28 cellular contexts compared by ENCODE assay signal in genomic region chr6:1993049-1993448, GRCh38.
A peak's percentile ranks its signal among the peaks of the same experiment; 100 is the strongest.
DNase-seq lines count a peak whose midpoint lies in the region; ATAC-seq and TF ChIP-seq lines count a peak whose summit lies in the region.
"Had no signal": no experiment of that assay in that cellular context is flagged by ENCODE, and none has a peak within 500 bp of the region (broad histone marks: within the 10 kb centered on the region; RNA-seq: fewer than 3 reads in every experiment).

No MANE protein-coding gene starts in this region.

- H3K4me3 ChIP-seq in SK-N-SH (ENCODE audit: low read depth in 2 of 2, low read length in 1 of 2) (no peak overlapping the region), fibroblast of lung (replicated peaks in 1 of 4; ENCODE audit: control extremely low read depth in 1 of 4, insufficient read depth in 1 of 4, low read depth in 3 of 4, low read length in 4 of 4) (no peak overlapping the region)
- H3K4me3 ChIP-seq: left lung, mucosa of descending colon, neural progenitor cell, prostate gland, skin epidermis, transverse colon had no signal

- H3F3A ChIP-seq in SK-N-SH (replicated peaks; ENCODE audit: insufficient read depth), result no peaks in the 10 kb centered on the region

- TF ChIP-seq EP300 in SK-N-SH (IDR thresholded peaks at IDR 0.05; ENCODE audit: borderline replicate concordance in 1 of 2, low read depth in 1 of 2, low read length in 1 of 2), result no peak

- H3K27ac Mint-ChIP-seq in HFFc6, result peak overlapping the region; percentile 42; the same call in 1 of the 2 replicates
- H3K27ac Mint-ChIP-seq: activated naive CD8-positive, alpha-beta T cell treated with anti-CD3 and anti-CD28 coated beads, Interleukin-2, amount 50 U/mL, for 24 hours; B cell; neural progenitor cell had no signal

- H3K4me3 Mint-ChIP-seq in HFFc6, result peak overlapping the region; percentile 63
- H3K4me3 Mint-ChIP-seq: activated naive CD8-positive, alpha-beta T cell treated with anti-CD3 and anti-CD28 coated beads, Interleukin-2, amount 50 U/mL, for 24 hours; B cell; neural progenitor cell had no signal

- H3K27me3 Mint-ChIP-seq in HFFc6 (ENCODE audit: insufficient read depth), result peaks cover 4% of the 10 kb centered on the region
- H3K27me3 Mint-ChIP-seq: activated naive CD8-positive, alpha-beta T cell treated with anti-CD3 and anti-CD28 coated beads, Interleukin-2, amount 50 U/mL, for 24 hours; B cell had no signal

- DNase-seq in HFFc6 (peak; percentile 19), SK-N-SH (no peak), fibroblast of lung (ENCODE audit: low read depth in 2 of 2) (peak; percentile 24 to 53), stromal cell of bone marrow (ENCODE audit: low read depth) (peak; percentile 10), inferior parietal cortex (ENCODE audit: extremely low spot score) (no peak), KG1 (lab: John Stamatoyannopoulos, UW) (no peak)
- DNase-seq: activated CD8-positive, alpha-beta memory T cell treated with anti-CD3 and anti-CD28 coated beads, Interleukin-2, amount 50 U/mL, for 4 hours; activated effector memory CD4-positive, alpha-beta T cell treated with Interleukin-2 at 50 U/mL for 16 hours; activated naive CD8-positive, alpha-beta T cell treated with anti-CD3 and anti-CD28 coated beads, Interleukin-2, amount 50 U/mL, for 24 hours; central memory CD4-positive, alpha-beta T cell; DMS79; left lung; mucosa of descending colon; NCI-H1436 treated with DMSO at 0.1 percent for 48 hours; NCI-H2171 treated with DMSO at 0.1 percent for 48 hours; NCI-H69; Right ventricle myocardium superior; stimulated activated CD4-positive, alpha-beta T cell treated with anti-CD3 and anti-CD28 coated beads, Interleukin-2, amount 100 ng/mL, for 48 hours; stimulated activated naive CD4-positive, alpha-beta T cell treated with Interleukin-2 at 50 U/mL for 16 hours; transverse colon had no signal

- no peaks in the 10 kb centered on the region for H3K79me2 ChIP-seq in SK-N-SH (ENCODE audit: insufficient read depth)
- no peaks in the 10 kb centered on the region for H3K79me2 ChIP-seq in fibroblast of lung (ENCODE audit: control insufficient read depth, insufficient read depth, low read length)

- POLR2A ChIA-PET in SK-N-SH (lab: Yijun Ruan, JAX), result no interaction called here

- H3K27ac ChIP-seq in SK-N-SH (ENCODE audit: low read depth in 2 of 2, low read length in 1 of 2), result no peak overlapping the region
- H3K27ac ChIP-seq in fibroblast of lung (ENCODE audit: insufficient read depth, low read length), result no peak overlapping the region
- H3K27ac ChIP-seq: epithelial cell of prostate, left lung, neural progenitor cell, prostate gland, skin epidermis, transverse colon, VCaP had no signal

- H3K4me1 ChIP-seq in SK-N-SH (ENCODE audit: control insufficient read depth in 1 of 2, insufficient read depth in 2 of 2, low read depth in 1 of 2, low read length in 1 of 2) (peaks cover 0 to under 1% of the 10 kb centered on the region in 2 experiments; a peak in 1 of 4 replicates), fibroblast of lung (ENCODE audit: control insufficient read depth, extremely low read depth, insufficient read depth, low read length) (no peaks in the 10 kb centered on the region)
- H3K4me1 ChIP-seq: left lung, neural progenitor cell, prostate gland, transverse colon had no signal

- H3K4me1 Mint-ChIP-seq in HFFc6 (ENCODE audit: low read depth), result peaks cover 21% of the 10 kb centered on the region
- H3K4me1 Mint-ChIP-seq: B cell had no signal

- H3K27me3 ChIP-seq in SK-N-SH (ENCODE audit: insufficient read depth), result no peaks in the 10 kb centered on the region
- no peaks in the 10 kb centered on the region for H3K27me3 ChIP-seq in fibroblast of lung (ENCODE audit: control insufficient read depth, insufficient read depth, low read length)
- H3K27me3 ChIP-seq: left lung, neural progenitor cell, transverse colon had no signal

- H3K9me3 ChIP-seq in SK-N-SH (no peaks in the 10 kb centered on the region), fibroblast of lung (ENCODE audit: control insufficient read depth, insufficient read depth, low read depth, low read length) (no peaks in the 10 kb centered on the region)
- H3K9me3 ChIP-seq: left lung, mucosa of descending colon, prostate gland, transverse colon had no signal

- H3K9ac ChIP-seq in SK-N-SH (no peak overlapping the region), fibroblast of lung (ENCODE audit: insufficient read depth, low read length) (no peak overlapping the region)
- H3K9ac ChIP-seq: neural progenitor cell had no signal

- ATAC-seq in HG03520 (IDR thresholded peaks at IDR 0.05; ENCODE audit: unreplicated experiment), result no peak
- ATAC-seq: activated naive CD8-positive, alpha-beta T cell treated with anti-CD3 and anti-CD28 coated beads, Interleukin-2, amount 50 U/mL, for 24 hours; HCT116; left lung; mucosa of descending colon had no signal

- H3K4me2 ChIP-seq in SK-N-SH, result peak overlapping the region; percentile 31; the same call in 1 of the 2 replicates
- no peak overlapping the region for H3K4me2 ChIP-seq in fibroblast of lung (ENCODE audit: extremely low read depth, insufficient read depth, low read length)
- H3K4me2 ChIP-seq: neural progenitor cell had no signal

- TF ChIP-seq CTCF in HFFc6 (IDR thresholded peaks at IDR 0.05), result no peak
- no peak for TF ChIP-seq CTCF in SK-N-SH (IDR thresholded peaks at IDR 0.05)
- no peak for TF ChIP-seq CTCF in fibroblast of lung (conservative IDR thresholded peaks at IDR 0.05 in 1 of 2, IDR thresholded peaks at IDR 0.05 in 1 of 2; ENCODE audit: low read depth in 1 of 2, low read length in 2 of 2)

- no peaks in the 10 kb centered on the region for H3K36me3 Mint-ChIP-seq in HFFc6 (ENCODE audit: low read depth)
- H3K36me3 Mint-ChIP-seq: neural progenitor cell had no signal

- H4K20me1 ChIP-seq in SK-N-SH (ENCODE audit: insufficient read depth), result no peaks in the 10 kb centered on the region
- H4K20me1 ChIP-seq in fibroblast of lung (ENCODE audit: control insufficient read depth, extremely low read depth, insufficient read depth, low read length), result no peaks in the 10 kb centered on the region

- 59% methylated on average over 5 of the region's 5 CpGs for WGBS in SK-N-SH (ENCODE audit: low lambda C conversion rate)

- no peak for TF ChIP-seq RAD21 in SK-N-SH (IDR thresholded peaks at IDR 0.05; ENCODE audit: low read length)

- no peaks in the 10 kb centered on the region for H3K9me3 Mint-ChIP-seq in HFFc6
- H3K9me3 Mint-ChIP-seq: activated naive CD8-positive, alpha-beta T cell treated with anti-CD3 and anti-CD28 coated beads, Interleukin-2, amount 50 U/mL, for 24 hours; neural progenitor cell had no signal

- H3K9me2 ChIP-seq in SK-N-SH, result no peaks in the 10 kb centered on the region

- H3K36me3 ChIP-seq in SK-N-SH (replicated peaks in 1 of 2; ENCODE audit: control insufficient read depth in 1 of 2, insufficient read depth in 2 of 2, low read length in 1 of 2) (no peaks in the 10 kb centered on the region), fibroblast of lung (ENCODE audit: control insufficient read depth, insufficient read depth, low read length) (no peaks in the 10 kb centered on the region)
- H3K36me3 ChIP-seq: left lung, neural progenitor cell, prostate gland, transverse colon had no signal

- CTCF ChIA-PET in SK-N-SH (lab: Yijun Ruan, JAX), result interaction anchor here (0.6 to 1.4 kb wide), 3 partner anchors 9 to 306 kb away, joined by 3 read pairs; no protein-coding TSS in a partner anchor

- H2AFZ ChIP-seq in SK-N-SH (ENCODE audit: low read depth), result no peak overlapping the region
- no peak overlapping the region for H2AFZ ChIP-seq in fibroblast of lung (ENCODE audit: low read length)
- H2AFZ ChIP-seq: neural progenitor cell had no signal

TF ChIP-seq in SK-N-SH, 30 proteins besides CTCF, POLR2A, EP300 and RAD21:
- TF ChIP-seq, protein P1, sequence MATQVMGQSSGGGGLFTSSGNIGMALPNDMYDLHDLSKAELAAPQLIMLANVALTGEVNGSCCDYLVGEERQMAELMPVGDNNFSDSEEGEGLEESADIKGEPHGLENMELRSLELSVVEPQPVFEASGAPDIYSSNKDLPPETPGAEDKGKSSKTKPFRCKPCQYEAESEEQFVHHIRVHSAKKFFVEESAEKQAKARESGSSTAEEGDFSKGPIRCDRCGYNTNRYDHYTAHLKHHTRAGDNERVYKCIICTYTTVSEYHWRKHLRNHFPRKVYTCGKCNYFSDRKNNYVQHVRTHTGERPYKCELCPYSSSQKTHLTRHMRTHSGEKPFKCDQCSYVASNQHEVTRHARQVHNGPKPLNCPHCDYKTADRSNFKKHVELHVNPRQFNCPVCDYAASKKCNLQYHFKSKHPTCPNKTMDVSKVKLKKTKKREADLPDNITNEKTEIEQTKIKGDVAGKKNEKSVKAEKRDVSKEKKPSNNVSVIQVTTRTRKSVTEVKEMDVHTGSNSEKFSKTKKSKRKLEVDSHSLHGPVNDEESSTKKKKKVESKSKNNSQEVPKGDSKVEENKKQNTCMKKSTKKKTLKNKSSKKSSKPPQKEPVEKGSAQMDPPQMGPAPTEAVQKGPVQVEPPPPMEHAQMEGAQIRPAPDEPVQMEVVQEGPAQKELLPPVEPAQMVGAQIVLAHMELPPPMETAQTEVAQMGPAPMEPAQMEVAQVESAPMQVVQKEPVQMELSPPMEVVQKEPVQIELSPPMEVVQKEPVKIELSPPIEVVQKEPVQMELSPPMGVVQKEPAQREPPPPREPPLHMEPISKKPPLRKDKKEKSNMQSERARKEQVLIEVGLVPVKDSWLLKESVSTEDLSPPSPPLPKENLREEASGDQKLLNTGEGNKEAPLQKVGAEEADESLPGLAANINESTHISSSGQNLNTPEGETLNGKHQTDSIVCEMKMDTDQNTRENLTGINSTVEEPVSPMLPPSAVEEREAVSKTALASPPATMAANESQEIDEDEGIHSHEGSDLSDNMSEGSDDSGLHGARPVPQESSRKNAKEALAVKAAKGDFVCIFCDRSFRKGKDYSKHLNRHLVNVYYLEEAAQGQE (IDR thresholded peaks at IDR 0.05; ENCODE audit: low read depth, low read length), result no peak
- no peak for TF ChIP-seq NRF1 (IDR thresholded peaks at IDR 0.05; ENCODE audit: low read depth, low read length)
- TF ChIP-seq SMC3 (IDR thresholded peaks at IDR 0.05; ENCODE audit: low read depth, low read length), result no peak
- 0 out of 2 replicates have a peak, but pooled peaks have one; percentile 4 for TF ChIP-seq TCF12 (IDR thresholded peaks at IDR 0.05)
TF ChIP-seq in SK-N-SH: peak in this region for 1.

Comparison
In these comparisons a context has a peak if more than half of its experiments do, and no peak if none do; other contexts are left out.
1. DNase-seq: peak in HFFc6 (single experiment), fibroblast of lung (2 of 2) and stromal cell of bone marrow (single experiment); none in SK-N-SH (single experiment), inferior parietal cortex (single experiment) and KG1 (single experiment).